8 cellular contexts compared by ENCODE assay signal in genomic region chr1:226062558-226063361, GRCh38. TPM values are rescaled to one million over a fixed set of nuclear protein-coding genes. Genes with fewer than 3 reads are reported as not detected.
DNase-seq lines count a peak whose midpoint lies in the region; ATAC-seq and TF ChIP-seq lines count a peak whose summit lies in the region.

TSS of gene H3-3A (plus strand) at chr1:226062716. CDS start at chr1:226064352, 1,636 bp downstream.

- peaks cover 13% of the 10 kb centered on the region for H3K36me3 ChIP-seq in mammary epithelial cell (ENCODE audit: insufficient read depth, low read length)

- peak within 1 kb of the TSS; percentile 92 for H2AFZ ChIP-seq in mammary epithelial cell (ENCODE audit: low read depth, low read length)

- H3K9me3 ChIP-seq in AG04450 (ENCODE audit: control insufficient read depth, insufficient read depth, low read length) (peaks cover 5% of the 10 kb centered on the region; the same call in 1 of the 2 replicates), mammary epithelial cell (replicated peaks; ENCODE audit: insufficient read depth, low read length) (no peaks in the 10 kb centered on the region)

- BruUV-seq in mammary epithelial cell (replicated peaks; lab: Mats Ljungman, UMichigan) = no TSS peak

- CTCF ChIA-PET in AG04450 (lab: Charles Lee) = interaction anchor here (0.8 to 2.4 kb wide), 4 partner anchors 11 to 63 kb away, joined by 3 to 9 read pairs (median 4); no protein-coding TSS in a partner anchor
- CTCF ChIA-PET in mammary epithelial cell (lab: Charles Lee; ENCODE audit: low non-redundant PET) = interaction anchor here (0.6 to 0.7 kb wide), 3 partner anchors 57 to 180 kb away, joined by 4 to 5 read pairs (median 5); no protein-coding TSS in a partner anchor

- no peaks in the 10 kb centered on the region for H3K27me3 ChIP-seq in AG04450 (ENCODE audit: control insufficient read depth, insufficient read depth, low read length)
- no peaks in the 10 kb centered on the region for H3K27me3 ChIP-seq in mammary epithelial cell (ENCODE audit: insufficient read depth, low read length)

- peaks cover 51% of the 10 kb centered on the region for H3K79me2 ChIP-seq in mammary epithelial cell (ENCODE audit: insufficient read depth, low read length)

- H4K20me1 ChIP-seq in mammary epithelial cell (ENCODE audit: insufficient read depth, low read length) = peaks cover 4% of the 10 kb centered on the region

- peaks cover 19% of the 10 kb centered on the region for H3K4me1 ChIP-seq in mammary epithelial cell (ENCODE audit: insufficient read depth, low read length)

- peak within 1 kb of the TSS; percentile 96 for H3K9ac ChIP-seq in mammary epithelial cell (ENCODE audit: insufficient read depth, low read length)

- TF ChIP-seq CTCF in AG04450 (IDR thresholded peaks at IDR 0.05; ENCODE audit: low read depth, low read length) = 0 out of 2 replicates have a peak, but pooled peaks have one; percentile 11
- TF ChIP-seq CTCF in WI38 (IDR thresholded peaks at IDR 0.05; ENCODE audit: low read depth, low read length) = no peak
- peak in 1 of 2 donors; percentile 13 for TF ChIP-seq CTCF in mammary epithelial cell (conservative IDR thresholded peaks at IDR 0.05 in 1 of 2, IDR thresholded peaks at IDR 0.05 in 1 of 2; ENCODE audit: extremely low read depth in 1 of 2, insufficient read depth in 1 of 2, low read depth in 1 of 2, low read length in 2 of 2)

- intact Hi-C loops in mammary epithelial cell (cut with micrococcal nuclease) = loop anchor here (1.0 to 5.0 kb wide), 3 partner anchors 63 to 285 kb away; partner anchors contain the start of genes SDE2 and SRP9

- in situ Hi-C loops in mammary epithelial cell (cut with MboI; ENCODE audit: low sequenced_read_pairs in 2 of 2) = loop anchor here in 1 of 2 donors (10.0 kb wide), 1 partner anchor 62 kb away; no protein-coding TSS in a partner anchor

- POLR2A ChIA-PET in AG04450 (lab: Yijun Ruan, JAX) = interaction anchor here (0.6 to 2.8 kb wide), 21 partner anchors 9 to 1140 kb away, joined by 3 to 40 read pairs (median 5); partner anchors contain the start of genes PYCR2 and SDE2

- peak within 1 kb of the TSS; percentile 85 for H3K4me3 ChIP-seq in AG04450 (ENCODE audit: low read depth, low read length)
- H3K4me3 ChIP-seq in WI38 (ENCODE audit: low read depth, low read length) = peak within 1 kb of the TSS; percentile 73
- peak within 1 kb of the TSS; percentile 86 to 99 (median 91) for H3K4me3 ChIP-seq in mammary epithelial cell (replicated peaks in 1 of 3; ENCODE audit: insufficient read depth in 1 of 3, low read depth in 2 of 3, low read length in 3 of 3)

- dilution Hi-C loops in mammary epithelial cell (cut with HindIII; ENCODE audit: low sequenced_read_pairs) = no loop called here

- peak within 1 kb of the TSS; percentile 78 for H3K4me2 ChIP-seq in mammary epithelial cell (ENCODE audit: insufficient read depth, low read depth, low read length)

- peak; percentile 77 for DNase-seq in AG04450 (ENCODE audit: low read depth, low spot score)
- DNase-seq in NCI-H2227 treated with DMSO at 0.1 percent for 48 hours (lab: John Stamatoyannopoulos, UW) = peak; percentile 95
- peak; percentile 92 for DNase-seq in mammary epithelial cell
- peak; percentile 26 for DNase-seq in iPS-NIHi7 (ENCODE audit: extremely low spot score)
- peak; percentile 82 for DNase-seq in smooth muscle cell of the brain vasculature (ENCODE audit: low read depth, low spot score)

- H3K27ac ChIP-seq in AG04450 (ENCODE audit: low read depth, low read length) (peak within 1 kb of the TSS; percentile 99), mammary epithelial cell (ENCODE audit: insufficient read depth, low read depth, low read length) (peak within 1 kb of the TSS; percentile 86)

- 0% methylated on average over 11 of the region's 81 CpGs for WGBS in mammary epithelial cell (ENCODE audit: low coverage, missing lambda C conversion rate)

- ATAC-seq in GM18909 (IDR thresholded peaks at IDR 0.05; ENCODE audit: poor library complexity, unreplicated experiment) (peak; percentile 78), HG03159 (IDR thresholded peaks at IDR 0.05; ENCODE audit: unreplicated experiment) (peak; percentile 71)

RNA-seq across cellular contexts. Expression of gene H3-3A, which starts in this region (rescaled TPM):
- polyA plus RNA-seq in AG04450 (2011; rRNA removed) (260 and 330 TPM in 2 replicates), mammary epithelial cell (394 TPM)
- 42.3 and 55.1 TPM in 2 replicates for polyA minus RNA-seq in AG04450 (2011; rRNA and poly(A)+ RNA removed)
- total RNA-seq in mammary epithelial cell = 100 to 1,000 TPM; 209 to 262 TPM
- polyA minus RNA-seq in mammary epithelial cell = 16.2 TPM

Comparison
In these comparisons a context has a peak if more than half of its experiments do, and no peak if none do; other contexts are left out.
1. Peak in every context shown above with its lines: DNase-seq, ATAC-seq, H3K4me3 ChIP-seq and H3K27ac ChIP-seq.
2. DNase-seq: peak in every context shown above with its lines; median percentile 95 in NCI-H2227 treated with DMSO at 0.1 percent for 48 hours; 92 in mammary epithelial cell; 82 in smooth muscle cell of the brain vasculature; 77 in AG04450; 26 in iPS-NIHi7.